In genomic region chr6:109165392-109165964, GRCh38 we compare ENCODE assay signal across 10 cellular contexts.
DNase-seq lines count a peak whose midpoint lies in the region; ATAC-seq and TF ChIP-seq lines count a peak whose summit lies in the region.
"Had no signal": no experiment of that assay in that cellular context is flagged by ENCODE, and none has a peak within 500 bp of the region (broad histone marks: within the 10 kb centered on the region; RNA-seq: fewer than 3 reads in every experiment).

No MANE protein-coding gene starts in this region.

- H3K27me3 Mint-ChIP-seq in endothelial cell (ENCODE audit: unreplicated experiment): no peaks in the 10 kb centered on the region

- no peak overlapping the region for H3K4me2 ChIP-seq in MM.1S (ENCODE audit: low read depth, low read length)

- H3K9me2 ChIP-seq in MM.1S (replicated peaks; ENCODE audit: insufficient read depth, low read length): no peaks in the 10 kb centered on the region

- H3K4me1 ChIP-seq in mucosa of descending colon (ENCODE audit: low read depth): peaks cover 3% of the 10 kb centered on the region
- H3K4me1 ChIP-seq in MM.1S (ENCODE audit: low read length): no peaks in the 10 kb centered on the region

- TF ChIP-seq CTCF in endothelial cell (IDR thresholded peaks at IDR 0.05; ENCODE audit: unreplicated experiment) (no peak), mucosa of descending colon (IDR thresholded peaks at IDR 0.05) (no peak), MM.1S (IDR thresholded peaks at IDR 0.05; ENCODE audit: low read length) (no peak)

- H3K27ac ChIP-seq in MM.1S (ENCODE audit: low read length): no peak overlapping the region

- H3K9ac ChIP-seq in MM.1S (ENCODE audit: low read length): no peak overlapping the region

- H3K27me3 ChIP-seq in MM.1S (replicated peaks; ENCODE audit: insufficient read depth, low read length): no peaks in the 10 kb centered on the region

- H2AFZ ChIP-seq in MM.1S (ENCODE audit: low read length): no peak overlapping the region

- H3K36me3 Mint-ChIP-seq in endothelial cell (ENCODE audit: low read depth, unreplicated experiment): no peaks in the 10 kb centered on the region

- peak; percentile 93 for ATAC-seq in mucosa of descending colon
- ATAC-seq: activated T-cell treated with anti-CD3 and anti-CD28 coated beads, Interleukin-2, amount 50 U/mL, for 4 hours had no signal

- DNase-seq in EL (peak; percentile 18), NCI-H2107 (lab: John Stamatoyannopoulos, UW) (peak; percentile 56), endothelial cell (ENCODE audit: low spot score) (peak; percentile 11), mucosa of descending colon (peak in 1 of 3 donors; percentile 37), MM.1S (no peak), NCI-H1048 (lab: John Stamatoyannopoulos, UW) (no peak)
- DNase-seq in stimulated activated CD4-positive, alpha-beta T cell treated with anti-CD3 and anti-CD28 coated beads, Interleukin-15, amount 100 ng/mL, for 24 hours: no peak
- DNase-seq in effector CD4-positive, alpha-beta T cell: no peak
- DNase-seq: activated T-cell treated with anti-CD3 and anti-CD28 coated beads, Interleukin-2, amount 50 U/mL, for 4 hours; NCI-H446 had no signal

- H3K36me3 ChIP-seq in mucosa of descending colon (ENCODE audit: low read depth) (no peaks in the 10 kb centered on the region), MM.1S (replicated peaks; ENCODE audit: insufficient read depth, low read length) (no peaks in the 10 kb centered on the region)

- H3K9me3 ChIP-seq in mucosa of descending colon: no peaks in the 10 kb centered on the region
- H3K9me3 ChIP-seq in MM.1S (replicated peaks; ENCODE audit: insufficient read depth, low read length): no peaks in the 10 kb centered on the region

- H4K20me1 ChIP-seq in MM.1S (ENCODE audit: insufficient read depth, low read length): no peaks in the 10 kb centered on the region

- H3K27ac Mint-ChIP-seq in endothelial cell (ENCODE audit: unreplicated experiment): no peak overlapping the region

- no peaks in the 10 kb centered on the region for H3K79me2 ChIP-seq in MM.1S (ENCODE audit: low read length)

- intact Hi-C loops in mucosa of descending colon (cut with DNase I, micrococcal nuclease): no loop called here

- H3K9me3 Mint-ChIP-seq in endothelial cell (ENCODE audit: unreplicated experiment): no peaks in the 10 kb centered on the region
- H3K9me3 Mint-ChIP-seq: activated T-cell treated with anti-CD3 and anti-CD28 coated beads, Interleukin-2, amount 50 U/mL, for 4 hours had no signal

- H3K4me3 Mint-ChIP-seq in endothelial cell (ENCODE audit: unreplicated experiment): no peak overlapping the region
- H3K4me3 Mint-ChIP-seq: activated T-cell treated with anti-CD3 and anti-CD28 coated beads, Interleukin-2, amount 50 U/mL, for 4 hours had no signal

- no peaks in the 10 kb centered on the region for H3F3A ChIP-seq in MM.1S (ENCODE audit: insufficient read depth, low read length)

- no peaks in the 10 kb centered on the region for H3K4me1 Mint-ChIP-seq in endothelial cell (ENCODE audit: unreplicated experiment)

- H3K4me3 ChIP-seq in mucosa of descending colon (no peak overlapping the region), MM.1S (ENCODE audit: low read length) (no peak overlapping the region)

Comparison
In these comparisons a context has a peak if more than half of its experiments do, and no peak if none do; other contexts are left out.
1. DNase-seq: peak in EL (single experiment), NCI-H2107 (single experiment) and endothelial cell (single experiment); none in stimulated activated CD4-positive, alpha-beta T cell treated with anti-CD3 and anti-CD28 coated beads, Interleukin-15, amount 100 ng/mL, for 24 hours (single experiment), MM.1S (single experiment), NCI-H1048 (single experiment) and effector CD4-positive, alpha-beta T cell (single experiment).